1 cellular context compared by ENCODE assay signal in the genomic region with DNA sequence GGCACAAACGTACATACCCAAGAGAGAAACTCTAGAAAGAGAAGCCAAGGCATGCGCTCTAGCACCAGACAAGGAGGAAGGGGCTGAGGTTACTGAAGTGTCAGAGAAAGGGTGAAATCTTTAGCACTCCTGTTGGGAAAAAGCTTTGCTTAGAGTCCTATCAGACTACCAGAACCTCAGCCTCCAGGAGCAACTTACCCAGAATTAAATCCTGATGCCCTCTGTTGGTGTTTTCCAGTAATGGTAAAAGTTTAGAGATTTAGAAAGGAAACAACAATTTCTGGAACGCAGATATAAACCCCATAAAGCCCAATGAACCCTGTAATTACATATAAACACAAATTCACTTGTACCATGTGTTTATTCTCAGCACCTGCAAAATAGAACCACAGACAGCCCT.
TF ChIP-seq lines count a peak whose summit lies in the region.

No MANE protein-coding gene starts in this region.

TF ChIP-seq in WTC11, 78 proteins besides CTCF, POLR2A, EP300 and RAD21 (continued from another document):
- no peak for TF ChIP-seq STAT6 (CRISPR knock-in tag; conservative IDR thresholded peaks at IDR 0.05; ENCODE audit: low read depth)
